ENCODE assay signal across 1 cellular context in the genomic region with DNA sequence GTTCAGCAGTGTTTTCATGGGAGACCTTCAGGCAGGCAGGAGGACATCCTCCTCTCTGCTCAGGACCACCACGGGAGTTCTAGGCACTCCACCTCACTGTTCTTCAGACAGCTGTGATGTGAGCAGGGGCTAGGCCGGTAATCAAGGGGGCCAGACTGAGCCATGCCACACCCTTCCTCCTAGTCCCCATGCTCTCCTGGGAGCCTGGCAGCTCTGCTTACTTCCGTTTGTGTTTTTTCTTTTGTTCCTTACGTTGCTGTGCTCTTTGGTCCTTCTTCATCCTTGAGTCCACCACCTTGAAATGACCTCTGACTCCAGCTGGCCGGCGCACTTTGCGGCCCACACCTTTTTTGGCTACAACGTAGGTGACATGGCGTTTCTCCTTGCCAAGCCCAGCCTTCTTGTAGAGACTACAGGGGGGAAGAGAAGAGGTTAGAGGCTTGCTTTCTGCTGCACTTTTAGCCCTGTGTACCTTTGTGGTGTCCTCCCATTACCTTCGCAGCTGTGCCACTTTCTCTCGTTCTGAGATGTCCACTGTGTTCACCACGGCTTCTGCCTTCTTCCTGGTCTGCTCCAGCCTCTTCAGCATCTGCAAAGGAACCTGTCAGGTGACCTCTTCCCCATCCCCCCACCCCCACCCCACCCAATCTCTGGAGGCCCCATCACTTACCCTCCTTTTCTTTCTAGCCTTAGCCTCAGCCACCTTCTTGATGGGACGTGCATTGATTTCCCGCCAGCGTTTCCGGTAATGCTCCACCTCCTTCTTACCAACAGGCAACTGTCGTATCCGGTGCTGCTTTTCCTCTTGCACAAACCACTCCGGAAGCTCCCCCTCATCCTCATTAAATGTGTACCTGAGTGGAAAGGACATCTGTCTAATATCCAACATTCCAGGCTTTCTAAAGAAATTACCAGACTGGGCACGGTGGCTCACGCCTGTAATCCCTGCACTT.
TF ChIP-seq lines count a peak whose summit lies in the region.

No MANE protein-coding gene starts in this region.

TF ChIP-seq in H1, 55 proteins besides CTCF, POLR2A, EP300 and RAD21:
- TF ChIP-seq POLR2AphosphoS5 (IDR thresholded peaks at IDR 0.05; ENCODE audit: low read depth, low read length) (peak; percentile 60; the same call in 1 of the 2 replicates), POU5F1 (IDR thresholded peaks at IDR 0.05; ENCODE audit: low read depth, low read length) (no peak)
- TF ChIP-seq, protein P1, sequence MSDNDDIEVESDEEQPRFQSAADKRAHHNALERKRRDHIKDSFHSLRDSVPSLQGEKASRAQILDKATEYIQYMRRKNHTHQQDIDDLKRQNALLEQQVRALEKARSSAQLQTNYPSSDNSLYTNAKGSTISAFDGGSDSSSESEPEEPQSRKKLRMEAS (IDR thresholded peaks at IDR 0.05): no peak
